ENCODE assay signal across 15 cellular contexts in genomic region chr1:58358311-58358710, GRCh38.
DNase-seq lines count a peak whose midpoint lies in the region; ATAC-seq, FAIRE-seq and TF ChIP-seq lines count a peak whose summit lies in the region.
"Had no signal": no experiment of that assay in that cellular context is flagged by ENCODE, and none has a peak within 500 bp of the region (broad histone marks: within the 10 kb centered on the region; RNA-seq: fewer than 3 reads in every experiment).

No MANE protein-coding gene starts in this region.

- peak overlapping the region; percentile 32 for H3K27ac Mint-ChIP-seq in neural progenitor cell
- H3K27ac Mint-ChIP-seq: naive thymus-derived CD8-positive, alpha-beta T cell had no signal

- no peak overlapping the region for H3K4me3 Mint-ChIP-seq in neural progenitor cell
- H3K4me3 Mint-ChIP-seq: naive thymus-derived CD8-positive, alpha-beta T cell had no signal

- no peaks in the 10 kb centered on the region for H3K9me3 Mint-ChIP-seq in neural progenitor cell
- H3K9me3 Mint-ChIP-seq: naive thymus-derived CD8-positive, alpha-beta T cell had no signal

- H3K27ac ChIP-seq in neural progenitor cell: no peak overlapping the region
- H3K27ac ChIP-seq: thyroid gland had no signal

- no peaks in the 10 kb centered on the region for H3K27me3 Mint-ChIP-seq in neural progenitor cell (ENCODE audit: insufficient read depth, low read depth)

- no peak overlapping the region for H2AFZ ChIP-seq in neural progenitor cell (replicated peaks)

- no peak overlapping the region for H3K4me2 ChIP-seq in neural progenitor cell

- no peak for ATAC-seq in HG03354 (IDR thresholded peaks at IDR 0.05; ENCODE audit: poor library complexity, severe bottlenecking, unreplicated experiment)
- ATAC-seq in GM18520 (IDR thresholded peaks at IDR 0.05; ENCODE audit: unreplicated experiment): no peak
- ATAC-seq: naive thymus-derived CD8-positive, alpha-beta T cell had no signal

- no peak for FAIRE-seq in bronchial epithelial cell (lab: Jason Lieb, UNC)
- FAIRE-seq: D721Med, endothelial cell of umbilical vein had no signal

- H3K36me3 Mint-ChIP-seq in neural progenitor cell: no peaks in the 10 kb centered on the region

- H3K4me3 ChIP-seq in bronchial epithelial cell (ENCODE audit: low read depth, low read length): no peak overlapping the region
- H3K4me3 ChIP-seq in neural progenitor cell: no peak overlapping the region
- no peak overlapping the region for H3K4me3 ChIP-seq in H7 (ENCODE audit: insufficient read depth, low read depth, low read length)
- H3K4me3 ChIP-seq: thyroid gland had no signal

- H3K9ac ChIP-seq in neural progenitor cell: no peak overlapping the region

- H3K9me3 ChIP-seq in neural progenitor cell (ENCODE audit: low read depth): no peaks in the 10 kb centered on the region
- H3K9me3 ChIP-seq: thyroid gland had no signal

- DNase-seq in ELR (ENCODE audit: low read depth) (peak; percentile 47), NCI-H146 (lab: John Stamatoyannopoulos, UW) (peak; percentile 57), bronchial epithelial cell (ENCODE audit: low read depth) (peak; percentile 44), neural progenitor cell (ENCODE audit: low spot score) (no peak), H7 (no peak)
- DNase-seq: activated CD4-positive, CD25-positive, alpha-beta regulatory T cell; activated T-cell treated with anti-CD3 and anti-CD28 coated beads, Interleukin-2, amount 50 U/mL, for 1 hour; naive thymus-derived CD8-positive, alpha-beta T cell; NCI-H2029; Right ventricle myocardium superior; thyroid gland had no signal

- peaks cover 22% of the 10 kb centered on the region for H3K4me1 ChIP-seq in neural progenitor cell
- H3K4me1 ChIP-seq: thyroid gland had no signal

- H3K79me2 ChIP-seq in neural progenitor cell (ENCODE audit: low read depth): no peaks in the 10 kb centered on the region

- H3F3A ChIP-seq in neural progenitor cell (ENCODE audit: low read depth): peaks cover 2% of the 10 kb centered on the region

- H3K27me3 ChIP-seq in bronchial epithelial cell (ENCODE audit: control insufficient read depth, insufficient read depth, low read length) (no peaks in the 10 kb centered on the region), neural progenitor cell (no peaks in the 10 kb centered on the region), H7 (ENCODE audit: control insufficient read depth, insufficient read depth, low read length) (no peaks in the 10 kb centered on the region)
- H3K27me3 ChIP-seq: thyroid gland had no signal

- TF ChIP-seq CTCF in bronchial epithelial cell (IDR thresholded peaks at IDR 0.05; ENCODE audit: insufficient read depth, low read length, severe bottlenecking) (no peak), neural progenitor cell (IDR thresholded peaks at IDR 0.05) (no peak)

- H3K36me3 ChIP-seq in bronchial epithelial cell (ENCODE audit: control insufficient read depth, insufficient read depth, low read length): no peaks in the 10 kb centered on the region
- no peaks in the 10 kb centered on the region for H3K36me3 ChIP-seq in neural progenitor cell
- H3K36me3 ChIP-seq in H7 (replicated peaks; ENCODE audit: control insufficient read depth, insufficient read depth, low read length): no peaks in the 10 kb centered on the region
- H3K36me3 ChIP-seq: thyroid gland had no signal

- H4K20me1 ChIP-seq in neural progenitor cell (ENCODE audit: low read depth): no peaks in the 10 kb centered on the region

- H3K4me1 Mint-ChIP-seq in neural progenitor cell: peaks cover 62% of the 10 kb centered on the region

Comparison
In these comparisons a context has a peak if more than half of its experiments do, and no peak if none do; other contexts are left out.
1. DNase-seq: peak in ELR (single experiment), NCI-H146 (single experiment) and bronchial epithelial cell (single experiment); none in neural progenitor cell (single experiment) and H7 (single experiment).